ENCODE assay signal across 8 cellular contexts in the genomic region with DNA sequence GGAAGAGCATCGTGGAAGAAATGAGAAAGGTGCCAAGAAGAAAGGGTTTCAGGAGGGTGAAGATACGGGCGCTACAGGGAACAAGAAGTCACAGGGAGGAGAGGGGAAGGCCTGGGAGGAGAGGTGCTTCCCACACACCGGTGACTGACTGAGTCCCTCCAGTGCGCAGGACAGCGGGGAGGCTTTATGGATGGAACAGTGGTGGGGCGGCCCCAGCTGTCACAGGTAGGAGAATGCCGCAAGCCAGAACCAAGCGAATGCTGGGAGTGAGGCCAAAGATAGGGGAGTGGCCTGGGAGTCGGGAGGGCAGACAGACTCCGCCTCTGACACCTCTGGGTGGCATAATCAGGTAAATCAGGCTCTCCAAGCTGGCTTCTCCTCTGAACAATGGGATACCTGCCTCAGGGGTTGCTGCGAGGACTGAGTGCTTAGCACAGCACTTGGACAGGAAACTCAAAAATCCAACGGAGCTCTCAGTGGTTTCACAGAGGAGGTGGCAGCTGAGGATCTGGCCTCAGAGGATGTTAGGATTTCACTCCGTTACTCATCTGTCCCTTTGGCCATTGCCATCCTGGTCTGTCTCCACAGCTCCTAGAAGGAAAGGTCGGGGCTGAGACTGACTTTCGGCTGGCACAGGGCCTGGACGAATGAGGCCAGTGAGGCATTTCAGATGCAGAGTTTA. TPM values are rescaled to one million over a fixed set of nuclear protein-coding genes. Genes with fewer than 3 reads are reported as not detected.
DNase-seq lines count a peak whose midpoint lies in the region; ATAC-seq, FAIRE-seq and TF ChIP-seq lines count a peak whose summit lies in the region.

No MANE protein-coding gene starts in this region.

- H3K9ac ChIP-seq in endothelial cell of umbilical vein (replicated peaks; ENCODE audit: extremely low read depth, insufficient read depth, low read length), result peak overlapping the region; percentile 79

- H3K9me1 ChIP-seq in endothelial cell of umbilical vein (replicated peaks; ENCODE audit: control insufficient read depth, extremely low read depth, insufficient read depth, low read length), result no peaks in the 10 kb centered on the region

- peak; percentile 28 to 72 (median 64) for DNase-seq in CD8-positive, alpha-beta T cell
- DNase-seq in NCI-H524 treated with DMSO at 0.1 percent for 48 hours (lab: John Stamatoyannopoulos, UW), result peak; percentile 11
- DNase-seq in activated CD8-positive, alpha-beta memory T cell treated with anti-CD3 and anti-CD28 coated beads, Interleukin-2, amount 10 ng/mL, durations not matched to agents 7 days and 5 days, result peak; percentile 76
- no peak for DNase-seq in endothelial cell of umbilical vein (ENCODE audit: low read depth, low spot score)
- peak; percentile 23 to 74 (median 61) for DNase-seq in stimulated activated naive CD4-positive, alpha-beta T cell (lab: John Stamatoyannopoulos, UW)

- TSS peak; percentile 29 for BruUV-seq in endothelial cell of umbilical vein (replicated peaks; lab: Mats Ljungman, UMichigan)

- FAIRE-seq in endothelial cell of umbilical vein (lab: Jason Lieb, UNC), result peak; percentile 91

- H3K4me3 ChIP-seq in CD8-positive, alpha-beta T cell (ENCODE audit: low read depth, low read length), result peak overlapping the region; percentile 75
- H3K4me3 ChIP-seq in endothelial cell of umbilical vein (replicated peaks in 1 of 3; ENCODE audit: insufficient read depth in 1 of 3, low read depth in 1 of 3, low read length in 3 of 3) (peak overlapping the region; percentile 50 to 80 (median 74)), muscle layer of duodenum (ENCODE audit: low read depth in 1 of 2, low read length in 2 of 2) (peak overlapping the region; percentile 83 to 90)

- peak overlapping the region; percentile 94 for H3K27ac Mint-ChIP-seq in CD8-positive, alpha-beta T cell
- H3K27ac Mint-ChIP-seq in activated CD8-positive, alpha-beta memory T cell treated with anti-CD3 and anti-CD28 coated beads, Interleukin-2, amount 10 ng/mL, durations not matched to agents 7 days and 5 days, result peak overlapping the region; percentile 87

- H3K4me1 Mint-ChIP-seq in CD8-positive, alpha-beta T cell (ENCODE audit: low read depth), result peaks cover 40% of the 10 kb centered on the region
- peaks cover 34% of the 10 kb centered on the region for H3K4me1 Mint-ChIP-seq in activated CD8-positive, alpha-beta memory T cell treated with anti-CD3 and anti-CD28 coated beads, Interleukin-2, amount 10 ng/mL, durations not matched to agents 7 days and 5 days

- H3K36me3 ChIP-seq in CD8-positive, alpha-beta T cell (ENCODE audit: insufficient read depth, low read length), result peaks cover 3% of the 10 kb centered on the region
- peaks cover 2 to 7% of the 10 kb centered on the region in 2 experiments for H3K36me3 ChIP-seq in endothelial cell of umbilical vein (ENCODE audit: control insufficient read depth in 2 of 2, extremely low read depth in 1 of 2, insufficient read depth in 2 of 2, low read length in 2 of 2)
- H3K36me3 ChIP-seq in muscle layer of duodenum (ENCODE audit: control insufficient read depth in 1 of 2, insufficient read depth in 2 of 2, low read length in 2 of 2), result peaks cover 11% of the 10 kb centered on the region in 2 donors

- H4K20me1 ChIP-seq in endothelial cell of umbilical vein (replicated peaks; ENCODE audit: control insufficient read depth, extremely low read depth, insufficient read depth, low read length), result no peaks in the 10 kb centered on the region

- CTCF ChIA-PET in CD8-positive, alpha-beta T cell (lab: Charles Lee), result interaction anchor here (0.7 to 10.2 kb wide), 12 partner anchors 9 to 218 kb away, joined by 3 to 120 read pairs (median 5); a partner anchor contains a TSS
- CTCF ChIA-PET in activated CD8-positive, alpha-beta memory T cell treated with anti-CD3 and anti-CD28 coated beads, Interleukin-2, amount 10 ng/mL, durations not matched to agents 7 days and 5 days (lab: Charles Lee), result interaction anchor here (0.6 to 8.8 kb wide), 19 partner anchors 11 to 301 kb away, joined by 3 to 87 read pairs (median 4); a partner anchor contains a TSS
- CTCF ChIA-PET in endothelial cell of umbilical vein (lab: Charles Lee), result interaction anchor here (0.7 to 7.6 kb wide), 8 partner anchors 10 to 216 kb away, joined by 3 to 74 read pairs (median 5); a partner anchor contains a TSS

- no peak for TF ChIP-seq POLR2A in endothelial cell of umbilical vein (IDR thresholded peaks at IDR 0.05; ENCODE audit: low read depth, low read length)

- no peak for TF ChIP-seq CTCF in CD8-positive, alpha-beta T cell (IDR thresholded peaks at IDR 0.05)
- no peak for TF ChIP-seq CTCF in endothelial cell of umbilical vein (IDR thresholded peaks at IDR 0.05; ENCODE audit: extremely low read depth in 1 of 2, insufficient read depth in 1 of 2, low read depth in 1 of 2, low read length in 2 of 2)

- H3K9me3 Mint-ChIP-seq in CD8-positive, alpha-beta T cell, result no peaks in the 10 kb centered on the region
- H3K9me3 Mint-ChIP-seq in activated CD8-positive, alpha-beta memory T cell treated with anti-CD3 and anti-CD28 coated beads, Interleukin-2, amount 10 ng/mL, durations not matched to agents 7 days and 5 days (ENCODE audit: low read depth), result no peaks in the 10 kb centered on the region

- H3K27ac ChIP-seq in CD8-positive, alpha-beta T cell (ENCODE audit: low read depth, low read length), result peak overlapping the region; percentile 75
- H3K27ac ChIP-seq in endothelial cell of umbilical vein (ENCODE audit: insufficient read depth, low read depth, low read length) (peak overlapping the region; percentile 26), muscle layer of duodenum (ENCODE audit: low read length) (peak overlapping the region; percentile 78)

- H3K27me3 Mint-ChIP-seq in CD8-positive, alpha-beta T cell (ENCODE audit: low read depth), result no peaks in the 10 kb centered on the region
- H3K27me3 Mint-ChIP-seq in activated CD8-positive, alpha-beta memory T cell treated with anti-CD3 and anti-CD28 coated beads, Interleukin-2, amount 10 ng/mL, durations not matched to agents 7 days and 5 days, result no peaks in the 10 kb centered on the region

- peaks cover 30% of the 10 kb centered on the region for H3K4me1 ChIP-seq in CD8-positive, alpha-beta T cell (ENCODE audit: insufficient read depth, low read length)
- peaks cover 18% of the 10 kb centered on the region for H3K4me1 ChIP-seq in endothelial cell of umbilical vein (ENCODE audit: control insufficient read depth, extremely low read depth, insufficient read depth, low read length)
- H3K4me1 ChIP-seq in muscle layer of duodenum (ENCODE audit: control insufficient read depth in 1 of 2, insufficient read depth in 2 of 2, low read length in 2 of 2), result peaks cover 13 to 34% of the 10 kb centered on the region in 2 donors

- peak overlapping the region; percentile 85 for H3K4me2 ChIP-seq in endothelial cell of umbilical vein (ENCODE audit: insufficient read depth, low read length)

- no peaks in the 10 kb centered on the region for H3K9me3 ChIP-seq in CD8-positive, alpha-beta T cell (ENCODE audit: low read length)
- no peaks in the 10 kb centered on the region for H3K9me3 ChIP-seq in endothelial cell of umbilical vein (replicated peaks; ENCODE audit: control insufficient read depth, insufficient read depth, low read length)
- H3K9me3 ChIP-seq in muscle layer of duodenum (ENCODE audit: control insufficient read depth in 1 of 2, low read length in 2 of 2), result no peaks in the 10 kb centered on the region

- dilution Hi-C loops in endothelial cell of umbilical vein (cut with MboI; ENCODE audit: extremely low pct_ligation_motif_present, low sequenced_read_pairs), result loop anchor here (25.0 kb wide), 1 partner anchor 146 kb away; a partner anchor contains a TSS

- no peaks in the 10 kb centered on the region for H3K27me3 ChIP-seq in CD8-positive, alpha-beta T cell (ENCODE audit: insufficient read depth, low read length)
- H3K27me3 ChIP-seq in endothelial cell of umbilical vein (ENCODE audit: control insufficient read depth in 2 of 2, insufficient read depth in 2 of 2, low read length in 2 of 2) (no peaks in the 10 kb centered on the region), muscle layer of duodenum (ENCODE audit: low read depth, low read length) (no peaks in the 10 kb centered on the region)

- peaks cover 9% of the 10 kb centered on the region for H3K36me3 Mint-ChIP-seq in CD8-positive, alpha-beta T cell
- H3K36me3 Mint-ChIP-seq in activated CD8-positive, alpha-beta memory T cell treated with anti-CD3 and anti-CD28 coated beads, Interleukin-2, amount 10 ng/mL, durations not matched to agents 7 days and 5 days, result peaks cover 19% of the 10 kb centered on the region

- POLR2A ChIA-PET in CD8-positive, alpha-beta T cell (lab: Charles Lee), result interaction anchor here (0.6 to 3.3 kb wide), 20 partner anchors 11 to 1406 kb away, joined by 3 to 50 read pairs (median 3); a partner anchor contains a TSS
- POLR2A ChIA-PET in endothelial cell of umbilical vein (lab: Charles Lee), result interaction anchor here (0.7 to 1.4 kb wide), 5 partner anchors 27 to 457 kb away, joined by 3 to 4 read pairs (median 3); a partner anchor contains a TSS

- peak overlapping the region; percentile 83 for H3K4me3 Mint-ChIP-seq in CD8-positive, alpha-beta T cell
- peak overlapping the region; percentile 82 for H3K4me3 Mint-ChIP-seq in activated CD8-positive, alpha-beta memory T cell treated with anti-CD3 and anti-CD28 coated beads, Interleukin-2, amount 10 ng/mL, durations not matched to agents 7 days and 5 days

- ATAC-seq in CD8-positive, alpha-beta T cell, result peak; percentile 32
- ATAC-seq in HG02642 (IDR thresholded peaks at IDR 0.05; ENCODE audit: poor library complexity, unreplicated experiment), result peak; percentile 39
- peak; percentile 46 for ATAC-seq in activated CD8-positive, alpha-beta memory T cell treated with anti-CD3 and anti-CD28 coated beads, Interleukin-2, amount 10 ng/mL, durations not matched to agents 7 days and 5 days
- no peak for ATAC-seq in GM21390 (IDR thresholded peaks at IDR 0.05; ENCODE audit: unreplicated experiment)

- H2AFZ ChIP-seq in endothelial cell of umbilical vein (ENCODE audit: low read depth, low read length), result peak overlapping the region; percentile 82

- intact Hi-C loops in CD8-positive, alpha-beta T cell (cut with DNase I, micrococcal nuclease), result loop anchor here (1.0 to 5.0 kb wide), 9 partner anchors 36 to 441 kb away; a partner anchor contains a TSS
- intact Hi-C loops in endothelial cell of umbilical vein (cut with micrococcal nuclease), result loop anchor here (5.0 kb wide), 1 partner anchor 51 kb away; a partner anchor contains a TSS

- peaks cover 22% of the 10 kb centered on the region for H3K79me2 ChIP-seq in endothelial cell of umbilical vein (ENCODE audit: control insufficient read depth, insufficient read depth, low read length)

RNA-seq across cellular contexts. Expression of a gene that starts 0.8 kb away (rescaled TPM):
- total RNA-seq in CD8-positive, alpha-beta T cell, result 10 to 100 TPM; 16.7 to 18.8 TPM
- total RNA-seq in activated CD8-positive, alpha-beta memory T cell treated with anti-CD3 and anti-CD28 coated beads, Interleukin-2, amount 10 ng/mL, durations not matched to agents 7 days and 5 days, result 100 to 1,000 TPM in 1 of 2 experiments, 10 to 100 TPM in 1; 98.1 to 112 TPM
- total RNA-seq in endothelial cell of umbilical vein, result 84.9 and 88.3 TPM in 2 replicates
- 48.6 and 49.4 TPM in 2 replicates for polyA plus RNA-seq in endothelial cell of umbilical vein
- polyA plus RNA-seq in endothelial cell of umbilical vein (2011; cell fraction: cytosol; rRNA removed), result 36.9 and 45.8 TPM in 2 replicates
- 33.7 and 34.5 TPM in 2 replicates for polyA plus RNA-seq in endothelial cell of umbilical vein (2011; cell fraction: nucleus; rRNA removed)
- 56.7 and 63.5 TPM in 2 replicates for polyA plus RNA-seq in endothelial cell of umbilical vein (2012)
- polyA minus RNA-seq in endothelial cell of umbilical vein, result 137 and 194 TPM in 2 replicates
- 37.2 TPM for polyA minus RNA-seq in endothelial cell of umbilical vein (2011; cell fraction: cytosol; rRNA and poly(A)+ RNA removed)
- polyA minus RNA-seq in endothelial cell of umbilical vein (2011; cell fraction: nucleus; rRNA and poly(A)+ RNA removed), result 25.3 and 45.3 TPM in 2 replicates

RNA-seq across cellular contexts. Expression of a gene that starts 35.4 kb away (rescaled TPM):
- 1 to 10 TPM; 1.1 to 1.6 TPM for total RNA-seq in CD8-positive, alpha-beta T cell
- 1 to 10 TPM in 1 of 2 experiments, under 1 TPM in 1; 0.49 to 1.1 TPM for total RNA-seq in activated CD8-positive, alpha-beta memory T cell treated with anti-CD3 and anti-CD28 coated beads, Interleukin-2, amount 10 ng/mL, durations not matched to agents 7 days and 5 days
- total RNA-seq in endothelial cell of umbilical vein, result 0.60 and 1.0 TPM in 2 replicates
- 0.19 TPM in 1 of 2 replicates, not detected in the other for polyA plus RNA-seq in endothelial cell of umbilical vein
- polyA plus RNA-seq in endothelial cell of umbilical vein (2011; cell fraction: cytosol; rRNA removed), result 0.06 and 0.17 TPM in 2 replicates
- polyA plus RNA-seq in endothelial cell of umbilical vein (2011; cell fraction: nucleus; rRNA removed), result 1.1 and 1.2 TPM in 2 replicates
- 0.74 and 0.75 TPM in 2 replicates for polyA plus RNA-seq in endothelial cell of umbilical vein (2012)
- polyA minus RNA-seq in endothelial cell of umbilical vein, result 0.17 and 0.34 TPM in 2 replicates
- not detected for polyA minus RNA-seq in endothelial cell of umbilical vein (2011; cell fraction: cytosol; rRNA and poly(A)+ RNA removed)
- 0.58 and 0.72 TPM in 2 replicates for polyA minus RNA-seq in endothelial cell of umbilical vein (2011; cell fraction: nucleus; rRNA and poly(A)+ RNA removed)

RNA-seq across cellular contexts. Expression of a gene that starts 47.1 kb away (rescaled TPM):
- total RNA-seq in CD8-positive, alpha-beta T cell, result 10 to 100 TPM; 24.9 to 25.0 TPM
- 100 to 1,000 TPM; 186 to 220 TPM for total RNA-seq in activated CD8-positive, alpha-beta memory T cell treated with anti-CD3 and anti-CD28 coated beads, Interleukin-2, amount 10 ng/mL, durations not matched to agents 7 days and 5 days
- total RNA-seq in endothelial cell of umbilical vein, result 324 and 329 TPM in 2 replicates
- polyA plus RNA-seq in endothelial cell of umbilical vein, result 174 and 176 TPM in 2 replicates
- polyA plus RNA-seq in endothelial cell of umbilical vein (2011; cell fraction: cytosol; rRNA removed), result 178 and 181 TPM in 2 replicates
- 233 and 236 TPM in 2 replicates for polyA plus RNA-seq in endothelial cell of umbilical vein (2011; cell fraction: nucleus; rRNA removed)
- polyA plus RNA-seq in endothelial cell of umbilical vein (2012), result 192 and 195 TPM in 2 replicates
- polyA minus RNA-seq in endothelial cell of umbilical vein, result 400 and 417 TPM in 2 replicates
- 189 TPM for polyA minus RNA-seq in endothelial cell of umbilical vein (2011; cell fraction: cytosol; rRNA and poly(A)+ RNA removed)
- polyA minus RNA-seq in endothelial cell of umbilical vein (2011; cell fraction: nucleus; rRNA and poly(A)+ RNA removed), result 122 and 125 TPM in 2 replicates

RNA-seq across cellular contexts. Expression of a gene that starts 51.4 kb away (rescaled TPM):
- 100 to 1,000 TPM; 124 to 134 TPM for total RNA-seq in CD8-positive, alpha-beta T cell
- 10 to 100 TPM; 89.1 to 97.0 TPM for total RNA-seq in activated CD8-positive, alpha-beta memory T cell treated with anti-CD3 and anti-CD28 coated beads, Interleukin-2, amount 10 ng/mL, durations not matched to agents 7 days and 5 days
- total RNA-seq in endothelial cell of umbilical vein, result 103 and 111 TPM in 2 replicates
- 16.0 and 19.8 TPM in 2 replicates for polyA plus RNA-seq in endothelial cell of umbilical vein
- polyA plus RNA-seq in endothelial cell of umbilical vein (2011; cell fraction: cytosol; rRNA removed), result 39.5 and 42.6 TPM in 2 replicates
- polyA plus RNA-seq in endothelial cell of umbilical vein (2011; cell fraction: nucleus; rRNA removed), result 45.3 and 54.5 TPM in 2 replicates
- 87.7 and 106 TPM in 2 replicates for polyA plus RNA-seq in endothelial cell of umbilical vein (2012)
- 62.2 and 72.3 TPM in 2 replicates for polyA minus RNA-seq in endothelial cell of umbilical vein
- 31.3 TPM for polyA minus RNA-seq in endothelial cell of umbilical vein (2011; cell fraction: cytosol; rRNA and poly(A)+ RNA removed)
- 73.8 and 99.0 TPM in 2 replicates for polyA minus RNA-seq in endothelial cell of umbilical vein (2011; cell fraction: nucleus; rRNA and poly(A)+ RNA removed)

RNA-seq across cellular contexts. Expression of a gene that starts 54.1 kb away (rescaled TPM):
- total RNA-seq in CD8-positive, alpha-beta T cell, result 10 to 100 TPM; 13.2 to 14.8 TPM
- 10 to 100 TPM; 21.0 to 23.7 TPM for total RNA-seq in activated CD8-positive, alpha-beta memory T cell treated with anti-CD3 and anti-CD28 coated beads, Interleukin-2, amount 10 ng/mL, durations not matched to agents 7 days and 5 days
- total RNA-seq in endothelial cell of umbilical vein, result 57.3 and 60.4 TPM in 2 replicates
- 87.6 and 96.9 TPM in 2 replicates for polyA plus RNA-seq in endothelial cell of umbilical vein
- polyA plus RNA-seq in endothelial cell of umbilical vein (2011; cell fraction: cytosol; rRNA removed), result 81.7 and 91.5 TPM in 2 replicates
- polyA plus RNA-seq in endothelial cell of umbilical vein (2011; cell fraction: nucleus; rRNA removed), result 46.9 and 47.8 TPM in 2 replicates
- polyA plus RNA-seq in endothelial cell of umbilical vein (2012), result 57.2 and 62.2 TPM in 2 replicates
- polyA minus RNA-seq in endothelial cell of umbilical vein, result 61.9 and 68.8 TPM in 2 replicates
- 24.2 TPM for polyA minus RNA-seq in endothelial cell of umbilical vein (2011; cell fraction: cytosol; rRNA and poly(A)+ RNA removed)
- 21.6 and 24.0 TPM in 2 replicates for polyA minus RNA-seq in endothelial cell of umbilical vein (2011; cell fraction: nucleus; rRNA and poly(A)+ RNA removed)

Comparison
In these comparisons a context has a peak if more than half of its experiments do, and no peak if none do; other contexts are left out.
1. H3K27ac ChIP-seq: peak in every context shown above with its lines; median percentile 78 in muscle layer of duodenum; 75 in CD8-positive, alpha-beta T cell; 26 in endothelial cell of umbilical vein.
2. RNA of a gene that starts 47.1 kb away (total RNA-seq): 324 to 329 TPM in endothelial cell of umbilical vein and 186 to 220 TPM in activated CD8-positive, alpha-beta memory T cell treated with anti-CD3 and anti-CD28 coated beads, Interleukin-2, amount 10 ng/mL, durations not matched to agents 7 days and 5 days; 24.9 to 25.0 TPM in CD8-positive, alpha-beta T cell; every median in the first group is over 4 times any median in the second.
3. Peak in every context shown above with its lines, with median percentiles within 50 percentile points of each other: H3K4me3 ChIP-seq.